In genomic region chr10:62860946-62861345, GRCh38 we compare ENCODE assay signal across 1 cellular context.
TF ChIP-seq lines count a peak whose summit lies in the region.

No MANE protein-coding gene starts in this region.

TF ChIP-seq in SK-N-SH, 30 proteins besides CTCF, POLR2A, EP300 and RAD21 (continued from another document):
- TF ChIP-seq REST (IDR thresholded peaks at IDR 0.05; ENCODE audit: low read depth, low read length) (no peak), MEF2A (IDR thresholded peaks at IDR 0.05; ENCODE audit: borderline replicate concordance, low read depth) (no peak), IRF3 (IDR thresholded peaks at IDR 0.05; ENCODE audit: low read depth, low read length) (no peak), SMC3 (IDR thresholded peaks at IDR 0.05; ENCODE audit: low read depth, low read length) (no peak)
